In genomic region chr19:14786421-14786851, GRCh38 we compare ENCODE assay signal across 8 cellular contexts. TPM values are rescaled to one million over a fixed set of nuclear protein-coding genes. Genes with fewer than 3 reads are reported as not detected.
A peak's percentile ranks its signal among the peaks of the same experiment; 100 is the strongest.
DNase-seq lines count a peak whose midpoint lies in the region; ATAC-seq, FAIRE-seq and TF ChIP-seq lines count a peak whose summit lies in the region.

No MANE protein-coding gene starts in this region.

- H4K20me1 ChIP-seq in IMR-90 (ENCODE audit: insufficient read depth, low read length) (no peaks in the 10 kb centered on the region), GM12878 (ENCODE audit: control insufficient read depth, insufficient read depth) (no peaks in the 10 kb centered on the region)

- H2AFZ ChIP-seq in IMR-90 (replicated peaks; ENCODE audit: low read length, poor library complexity) (no peak overlapping the region), GM12878 (ENCODE audit: control insufficient read depth, low read depth, low read length) (peak overlapping the region; percentile 58)

- SMC1A ChIA-PET in GM12878 (lab: Charles Lee; ENCODE audit: uncharacterized antibody, unreplicated experiment) = interaction anchor here (0.6 to 1.8 kb wide), 2 partner anchors 12 to 72 kb away, joined by 3 read pairs; no protein-coding TSS in a partner anchor

- H2AK5ac ChIP-seq in IMR-90 (ENCODE audit: low read depth, low read length) = no peak overlapping the region

- peaks cover 21% of the 10 kb centered on the region for H3K4me1 Mint-ChIP-seq in memory B cell

- BruUV-seq in IMR-90 (replicated peaks; lab: Mats Ljungman, UMichigan) (no TSS peak), GM12878 (replicated peaks; lab: Mats Ljungman, UMichigan) (no TSS peak)

- no peak overlapping the region for H3K4ac ChIP-seq in IMR-90 (ENCODE audit: low read depth, low read length)

- DNase-seq in D341Med (ENCODE audit: low spot score) (peak; percentile 80), IMR-90 (no peak), GM12878 (ENCODE audit: low read depth, low spot score) (no peak), memory B cell (ENCODE audit: low spot score in 2 of 2) (peak; percentile 11 to 43), H4 (ENCODE audit: low spot score) (no peak), posterior vena cava (ENCODE audit: low spot score) (no peak), SW480 (ENCODE audit: low spot score) (no peak)

- H2BK20ac ChIP-seq in IMR-90 (ENCODE audit: low read depth, low read length) = no peak overlapping the region

- no peaks in the 10 kb centered on the region for H3K36me3 ChIP-seq in IMR-90 (ENCODE audit: control insufficient read depth, insufficient read depth, low read length)
- H3K36me3 ChIP-seq in GM12878 (ENCODE audit: control insufficient read depth in 2 of 2, insufficient read depth in 2 of 2, low read length in 1 of 2) = no peaks in the 10 kb centered on the region

- ATAC-seq in IMR-90 (ENCODE audit: low read depth) (no peak; the same call in 1 of the 2 replicates), GM12878 (peak; percentile 54), memory B cell (ENCODE audit: low read depth) (no peak), GM21515 (IDR thresholded peaks at IDR 0.05; ENCODE audit: unreplicated experiment) (no peak)

- H3K14ac ChIP-seq in IMR-90 (replicated peaks; ENCODE audit: low read depth, low read length) = no peak overlapping the region

- intact Hi-C loops in IMR-90 (cut with micrococcal nuclease) = loop anchor here (1.0 kb wide), 1 partner anchor 102 kb away; no protein-coding TSS in a partner anchor
- intact Hi-C loops in GM12878 (cut with micrococcal nuclease; ENCODE audit: unreplicated experiment) = loop anchor here (10.0 kb wide), 1 partner anchor 212 kb away; the partner anchor contains the start of gene NDUFB7
- intact Hi-C loops in posterior vena cava (cut with DNase I) = no loop called here

- H3K27ac ChIP-seq in IMR-90 (ENCODE audit: insufficient read depth, low read length) (no peak overlapping the region), GM12878 (ENCODE audit: control insufficient read depth, insufficient read depth) (no peak overlapping the region)

- H3K36me3 Mint-ChIP-seq in memory B cell = no peaks in the 10 kb centered on the region

- FAIRE-seq in GM12878 (lab: Jason Lieb, UNC) = peak; percentile 38

- dilution Hi-C loops in IMR-90 (cut with HindIII; ENCODE audit: low sequenced_read_pairs, unreplicated experiment) = no loop called here

- RAD21 ChIA-PET in GM12878 (lab: Charles Lee; ENCODE audit: unreplicated experiment) = interaction anchor here (0.7 to 1.0 kb wide), 2 partner anchors 213 to 804 kb away, joined by 3 to 8 read pairs; no protein-coding TSS in a partner anchor

- POLR2A ChIA-PET in IMR-90 (lab: Charles Lee; ENCODE audit: unreplicated experiment) (no interaction called here), GM12878 (lab: Charles Lee) (interaction anchor here (0.6 to 0.7 kb wide), 2 partner anchors 510 to 547 kb away, joined by 3 to 5 read pairs; no protein-coding TSS in a partner anchor)

- H2AK9ac ChIP-seq in IMR-90 (replicated peaks; ENCODE audit: low read depth, low read length, poor library complexity) = no peak overlapping the region

- H3K4me3 ChIP-seq in IMR-90 (ENCODE audit: insufficient read depth, low read depth, low read length) (no peak overlapping the region), GM12878 (no peak overlapping the region)

- H3K4me3 Mint-ChIP-seq in memory B cell = no peak overlapping the region

- TF ChIP-seq POLR2A in IMR-90 (IDR thresholded peaks at IDR 0.05; ENCODE audit: low read depth, low read length) = no peak
- TF ChIP-seq POLR2A in GM12878 (IDR thresholded peaks at IDR 0.05; ENCODE audit: low read depth, low read length) = no peak

- no peak overlapping the region for H2BK5ac ChIP-seq in IMR-90 (ENCODE audit: low read depth, low read length, poor library complexity, severe bottlenecking)

- H3K4me2 ChIP-seq in IMR-90 (ENCODE audit: low read depth, low read length) (no peak overlapping the region), GM12878 (ENCODE audit: control insufficient read depth, insufficient read depth) (no peak overlapping the region)

- TF ChIP-seq EP300 in GM12878 (IDR thresholded peaks at IDR 0.05; ENCODE audit: borderline replicate concordance in 1 of 2, control insufficient read depth in 1 of 2, low read depth in 2 of 2, low read length in 2 of 2) = no peak

- no peak overlapping the region for H3K23ac ChIP-seq in IMR-90 (ENCODE audit: low read depth, low read length)

- H3K9me3 Mint-ChIP-seq in memory B cell = no peaks in the 10 kb centered on the region

- H3K18ac ChIP-seq in IMR-90 (ENCODE audit: low read depth, low read length) = no peak overlapping the region

- no CpG with 5 or more reads among the region's 18 CpGs for WGBS in IMR-90 (ENCODE audit: extremely low coverage in 2 of 2, insufficient read length in 1 of 2), 2 experiments
- WGBS in GM12878 (ENCODE audit: insufficient coverage, insufficient replicate concordance, low lambda C conversion rate, missing lambda C conversion rate) = 27% methylated on average over 18 of the region's 18 CpGs

- no peak overlapping the region for H4K8ac ChIP-seq in IMR-90 (ENCODE audit: low read depth in 2 of 2, low read length in 2 of 2)

- no peak overlapping the region for H2BK120ac ChIP-seq in IMR-90 (ENCODE audit: low read depth, low read length)

- TF ChIP-seq RAD21 in IMR-90 (IDR thresholded peaks at IDR 0.05; ENCODE audit: low read length) = no peak
- TF ChIP-seq RAD21 in GM12878 (IDR thresholded peaks at IDR 0.05; ENCODE audit: insufficient read depth, low read depth, low read length) = peak; percentile 69

- in situ Hi-C loops in IMR-90 (cut with MboI; ENCODE audit: low sequenced_read_pairs) (no loop called here), GM12878 (cut with MboI) (no loop called here)

- no peak overlapping the region for H3K27ac Mint-ChIP-seq in memory B cell

- H3K9me1 ChIP-seq in IMR-90 (ENCODE audit: insufficient read depth, low read length) = no peaks in the 10 kb centered on the region

- H4K5ac ChIP-seq in IMR-90 (ENCODE audit: low read depth, low read length) = no peak overlapping the region

- no peak overlapping the region for H3K56ac ChIP-seq in IMR-90 (ENCODE audit: extremely low read depth, insufficient read depth, low read length)

- H3K9me3 ChIP-seq in IMR-90 (ENCODE audit: control insufficient read depth, insufficient read depth, low read length) (peaks cover 3% of the 10 kb centered on the region; the same call in 1 of the 2 replicates), GM12878 (replicated peaks; ENCODE audit: control insufficient read depth, insufficient read depth, low read length) (no peaks in the 10 kb centered on the region)

- H3K27me3 Mint-ChIP-seq in memory B cell = peaks cover 9% of the 10 kb centered on the region

- no peak overlapping the region for H4K91ac ChIP-seq in IMR-90 (ENCODE audit: insufficient read depth, low read depth, low read length)

- H3K79me2 ChIP-seq in GM12878 (ENCODE audit: control insufficient read depth, insufficient read depth, low read length) = no peaks in the 10 kb centered on the region

- CTCF ChIA-PET in IMR-90 (lab: Yijun Ruan, JAX) = no interaction called here
- CTCF ChIA-PET in GM12878 (lab: Yijun Ruan, JAX) = interaction anchor here (0.7 to 1.7 kb wide), 12 partner anchors 11 to 230 kb away, joined by 3 to 7 read pairs (median 3); no protein-coding TSS in a partner anchor

- H3K4me1 ChIP-seq in IMR-90 (ENCODE audit: control insufficient read depth, insufficient read depth, low read length) (no peaks in the 10 kb centered on the region), GM12878 (ENCODE audit: control insufficient read depth, insufficient read depth, low read length) (peaks cover 24% of the 10 kb centered on the region; the same call in 1 of the 2 replicates)

- H3K27me3 ChIP-seq in IMR-90 (ENCODE audit: control insufficient read depth, insufficient read depth, low read length) (no peaks in the 10 kb centered on the region), GM12878 (replicated peaks in 1 of 2; ENCODE audit: control insufficient read depth in 2 of 2, insufficient read depth in 2 of 2, low read length in 1 of 2) (no peaks in the 10 kb centered on the region)

- TF ChIP-seq CTCF in IMR-90 (conservative IDR thresholded peaks at IDR 0.05; ENCODE audit: low read depth, low read length) (peak; percentile 27), GM12878 (IDR thresholded peaks at IDR 0.05 in 2 of 3, conservative IDR thresholded peaks at IDR 0.05 in 1 of 3; ENCODE audit: control insufficient read depth in 2 of 3, extremely low read depth in 1 of 3, insufficient read depth in 1 of 3, low read depth in 3 of 3, low read length in 3 of 3) (peak; percentile 56 to 88 (median 81))

- H3K9ac ChIP-seq in IMR-90 (ENCODE audit: low read depth, low read length) = no peak overlapping the region
- no peak overlapping the region for H3K9ac ChIP-seq in GM12878 (ENCODE audit: control insufficient read depth, insufficient read depth, low read length)

- H3K79me1 ChIP-seq in IMR-90 (ENCODE audit: low read depth in 1 of 2, low read length in 2 of 2) = no peaks in the 10 kb centered on the region

- H2BK15ac ChIP-seq in IMR-90 (ENCODE audit: low read depth, low read length) = no peak overlapping the region

RNA-seq across cellular contexts. Expression of gene ADGRE2, which starts 8.1 kb away (rescaled TPM):
- not detected in 2 replicates for total RNA-seq in IMR-90 (2012; rRNA removed)
- polyA plus RNA-seq in IMR-90 (2012; rRNA removed) = not detected in 2 replicates
- 0.01 TPM in 1 of 2 replicates, not detected in the other for polyA plus RNA-seq in IMR-90 (2012; cell fraction: cytosol; rRNA removed)
- polyA plus RNA-seq in IMR-90 (2012; cell fraction: nucleus; rRNA removed; ENCODE audit: low replicate concordance) = 0.09 and 0.15 TPM in 2 replicates
- total RNA-seq in GM12878 (2013; cell fraction: nucleolus; rRNA removed) = 20.1 and 23.2 TPM in 2 replicates
- total RNA-seq in GM12878 (2014; rRNA removed) = 5.0 and 6.3 TPM in 2 replicates
- 2.5 and 2.8 TPM in 2 replicates for total RNA-seq in GM12878 (2014; rRNA removed; fragmentation: Illumina TruSeq; extraction: Trizol)
- 8.6 and 8.9 TPM in 2 replicates for total RNA-seq in GM12878 (2021)
- 0.76 TPM for polyA plus RNA-seq in GM12878 (2011; ENCODE audit: low read depth)
- 0.03 and 0.15 TPM in 2 replicates for polyA plus RNA-seq in GM12878 (2011; rRNA removed)
- 0.08 and 0.30 TPM in 2 replicates for polyA plus RNA-seq in GM12878 (2011; cell fraction: cytosol; rRNA removed)
- 0.48 and 0.66 TPM in 2 replicates for polyA plus RNA-seq in GM12878 (2011; cell fraction: nucleus; rRNA removed)
- 1.1 and 1.9 TPM in 2 replicates for polyA plus RNA-seq in GM12878 (2012)
- polyA plus RNA-seq in GM12878 (2014; fragmentation: Illumina TruSeq; extraction: Trizol) = 5.3 and 7.4 TPM in 2 replicates
- polyA plus RNA-seq in GM12878 (2014; fragmentation: Nextera tagmentation; extraction: Ambion mirVana) = 1 to 10 TPM; 1.6 to 2.6 TPM
- polyA plus RNA-seq in GM12878 (2014; rRNA removed) = 7.8 and 12.7 TPM in 2 replicates
- polyA plus RNA-seq in GM12878 (2016; fragmentation: Nextera tagmentation; extraction: Ambion mirVana) = 1 to 10 TPM; 3.7 to 5.5 TPM
- 0.62 and 1.1 TPM in 2 replicates for polyA minus RNA-seq in GM12878 (2011; rRNA and poly(A)+ RNA removed)
- not detected in 2 replicates for polyA minus RNA-seq in GM12878 (2011; cell fraction: cytosol; rRNA and poly(A)+ RNA removed)
- polyA minus RNA-seq in GM12878 (2011; cell fraction: nucleus; rRNA and poly(A)+ RNA removed) = 0.24 and 0.48 TPM in 2 replicates
- total RNA-seq in H4 (2014; rRNA removed; shearing (Covaris generic)) = 0.12 and 0.76 TPM in 2 replicates
- total RNA-seq in posterior vena cava = 1 to 10 TPM; 4.0 to 4.3 TPM

RNA-seq across cellular contexts. Expression of gene OR7A5, which starts 48.5 kb away (rescaled TPM):
- total RNA-seq in IMR-90 (2012; rRNA removed) (not detected in 2 replicates), GM12878 (2014; rRNA removed) (not detected in 2 replicates), GM12878 (2014; rRNA removed; fragmentation: Illumina TruSeq; extraction: Trizol) (not detected in 2 replicates), GM12878 (2021) (not detected in 2 replicates), posterior vena cava (not detected)
- polyA plus RNA-seq in IMR-90 (2012; rRNA removed) (not detected in 2 replicates), GM12878 (2011; rRNA removed) (not detected in 2 replicates), GM12878 (2014; fragmentation: Illumina TruSeq; extraction: Trizol) (not detected in 2 replicates), GM12878 (2014; fragmentation: Nextera tagmentation; extraction: Ambion mirVana) (not detected), GM12878 (2014; rRNA removed) (not detected in 2 replicates), GM12878 (2016; fragmentation: Nextera tagmentation; extraction: Ambion mirVana) (not detected)
- not detected in 2 replicates for polyA plus RNA-seq in IMR-90 (2012; cell fraction: cytosol; rRNA removed)
- polyA plus RNA-seq in IMR-90 (2012; cell fraction: nucleus; rRNA removed; ENCODE audit: low replicate concordance) = not detected in 2 replicates
- total RNA-seq in GM12878 (2013; cell fraction: nucleolus; rRNA removed) = not detected in 2 replicates
- polyA plus RNA-seq in GM12878 (2011; ENCODE audit: low read depth) = not detected
- polyA plus RNA-seq in GM12878 (2011; cell fraction: cytosol; rRNA removed) = not detected in 2 replicates
- polyA plus RNA-seq in GM12878 (2011; cell fraction: nucleus; rRNA removed) = not detected in 2 replicates
- polyA plus RNA-seq in GM12878 (2012) = not detected in 2 replicates
- not detected in 2 replicates for polyA minus RNA-seq in GM12878 (2011; rRNA and poly(A)+ RNA removed)
- polyA minus RNA-seq in GM12878 (2011; cell fraction: cytosol; rRNA and poly(A)+ RNA removed) = not detected in 2 replicates
- polyA minus RNA-seq in GM12878 (2011; cell fraction: nucleus; rRNA and poly(A)+ RNA removed) = not detected in 2 replicates
- not detected in 2 replicates for total RNA-seq in H4 (2014; rRNA removed; shearing (Covaris generic))

RNA-seq across cellular contexts. Expression of gene OR7C1, which starts 48.5 kb away (rescaled TPM):
- total RNA-seq in IMR-90 (2012; rRNA removed) (not detected in 2 replicates), GM12878 (2014; rRNA removed) (not detected in 2 replicates), GM12878 (2014; rRNA removed; fragmentation: Illumina TruSeq; extraction: Trizol) (not detected in 2 replicates), GM12878 (2021) (not detected in 2 replicates), posterior vena cava (not detected)
- polyA plus RNA-seq in IMR-90 (2012; rRNA removed) (not detected in 2 replicates), GM12878 (2011; rRNA removed) (not detected in 2 replicates), GM12878 (2014; fragmentation: Illumina TruSeq; extraction: Trizol) (not detected in 2 replicates), GM12878 (2014; fragmentation: Nextera tagmentation; extraction: Ambion mirVana) (under 1 TPM; 0.04 to 0.06 TPM), GM12878 (2014; rRNA removed) (not detected in 2 replicates), GM12878 (2016; fragmentation: Nextera tagmentation; extraction: Ambion mirVana) (not detected)
- not detected in 2 replicates for polyA plus RNA-seq in IMR-90 (2012; cell fraction: cytosol; rRNA removed)
- polyA plus RNA-seq in IMR-90 (2012; cell fraction: nucleus; rRNA removed; ENCODE audit: low replicate concordance) = not detected in 2 replicates
- total RNA-seq in GM12878 (2013; cell fraction: nucleolus; rRNA removed) = not detected in 2 replicates
- 0.01 TPM for polyA plus RNA-seq in GM12878 (2011; ENCODE audit: low read depth)
- not detected in 2 replicates for polyA plus RNA-seq in GM12878 (2011; cell fraction: cytosol; rRNA removed)
- polyA plus RNA-seq in GM12878 (2011; cell fraction: nucleus; rRNA removed) = not detected in 2 replicates
- polyA plus RNA-seq in GM12878 (2012) = 0.04 and 0.07 TPM in 2 replicates
- not detected in 2 replicates for polyA minus RNA-seq in GM12878 (2011; rRNA and poly(A)+ RNA removed)
- not detected in 2 replicates for polyA minus RNA-seq in GM12878 (2011; cell fraction: cytosol; rRNA and poly(A)+ RNA removed)
- polyA minus RNA-seq in GM12878 (2011; cell fraction: nucleus; rRNA and poly(A)+ RNA removed) = not detected in 2 replicates
- not detected in 2 replicates for total RNA-seq in H4 (2014; rRNA removed; shearing (Covaris generic))

Comparison
In these comparisons a context has a peak if more than half of its experiments do, and no peak if none do; other contexts are left out.
1. DNase-seq: peak in D341Med (single experiment) and memory B cell (2 of 2); none in IMR-90 (single experiment), GM12878 (single experiment), H4 (single experiment), posterior vena cava (single experiment) and SW480 (single experiment).
2. intact Hi-C loops: an anchor here in IMR-90 (1.0 kb wide) and GM12878 (10.0 kb wide); none called in posterior vena cava.